ENCODE assay signal across 27 cellular contexts in genomic region chr1:36962991-36963390, GRCh38.
DNase-seq lines count a peak whose midpoint lies in the region; ATAC-seq lines count a peak whose summit lies in the region.
"Had no signal": no experiment of that assay in that cellular context is flagged by ENCODE, and none has a peak within 500 bp of the region (broad histone marks: within the 10 kb centered on the region; RNA-seq: fewer than 3 reads in every experiment).

No MANE protein-coding gene starts in this region.

- peak overlapping the region; percentile 35 for H3K18ac ChIP-seq in neuronal stem cell (ENCODE audit: low read length)

- H3K4me3 ChIP-seq in neuronal stem cell (ENCODE audit: low read length in 2 of 2) (no peak overlapping the region), Karpas-422 (ENCODE audit: low read length) (no peak overlapping the region)
- H3K4me3 ChIP-seq: esophagus muscularis mucosa, GM12878, K562, suprapubic skin had no signal

- no peak overlapping the region for H3K23ac ChIP-seq in neuronal stem cell (ENCODE audit: low read depth, low read length, poor library complexity)

- H3K4me1 ChIP-seq in neuronal stem cell (ENCODE audit: control insufficient read depth in 2 of 2, insufficient read depth in 1 of 2, low read depth in 1 of 2, low read length in 2 of 2), result no peaks in the 10 kb centered on the region
- no peaks in the 10 kb centered on the region for H3K4me1 ChIP-seq in Karpas-422 (ENCODE audit: low read length)
- H3K4me1 ChIP-seq: esophagus muscularis mucosa, foreskin keratinocyte, suprapubic skin had no signal

- no peaks in the 10 kb centered on the region for H3K36me3 ChIP-seq in neuronal stem cell (replicated peaks in 1 of 2; ENCODE audit: control insufficient read depth in 2 of 2, insufficient read depth in 2 of 2, low read length in 2 of 2)
- no peaks in the 10 kb centered on the region for H3K36me3 ChIP-seq in Karpas-422 (ENCODE audit: insufficient read depth, low read length)
- H3K36me3 ChIP-seq: esophagus muscularis mucosa, suprapubic skin had no signal

- H3K9me3 ChIP-seq in neuronal stem cell (replicated peaks in 1 of 2; ENCODE audit: control insufficient read depth in 2 of 2, insufficient read depth in 1 of 2, low read depth in 1 of 2, low read length in 2 of 2) (no peaks in the 10 kb centered on the region), Karpas-422 (ENCODE audit: low read length) (no peaks in the 10 kb centered on the region)
- H3K9me3 ChIP-seq: esophagus muscularis mucosa, SK-N-SH, suprapubic skin had no signal

- 0 out of 2 replicates have a peak, but pooled peaks cover 5% of the 10 kb centered on the region for H4K20me1 ChIP-seq in Karpas-422 (ENCODE audit: insufficient read depth, low read depth, low read length)

- H3K27me3 ChIP-seq in neuronal stem cell (ENCODE audit: control insufficient read depth in 3 of 3, insufficient read depth in 3 of 3, low read depth in 1 of 3, low read length in 3 of 3) (peaks cover 0 to 3% (median 0%) of the 10 kb centered on the region in 3 experiments), Karpas-422 (ENCODE audit: low read length) (no peaks in the 10 kb centered on the region)
- H3K27me3 ChIP-seq: foreskin keratinocyte had no signal

- no peak overlapping the region for H3K14ac ChIP-seq in neuronal stem cell (ENCODE audit: low read length)

- no CpG with 5 or more reads among the region's 11 CpGs for WGBS in neuronal stem cell (ENCODE audit: extremely low coverage in 2 of 2, insufficient read length in 2 of 2, insufficient replicate concordance in 1 of 2), 2 donors

- no peak overlapping the region for H2BK120ac ChIP-seq in neuronal stem cell (ENCODE audit: low read depth, low read length)

- peak overlapping the region; percentile 18 for H2AK5ac ChIP-seq in neuronal stem cell (ENCODE audit: low read depth, low read length)

- H3K4me2 ChIP-seq in neuronal stem cell (ENCODE audit: insufficient read depth, low read length, poor library complexity, severe bottlenecking) (no peak overlapping the region), Karpas-422 (ENCODE audit: low read depth, low read length, poor library complexity, severe bottlenecking) (no peak overlapping the region)
- H3K4me2 ChIP-seq: SK-N-SH had no signal

- DNase-seq in NCI-H1417 (lab: John Stamatoyannopoulos, UW) (peak; percentile 43 to 79 (median 75)), NCI-H1417 treated with DMSO at 0.1 percent for 48 hours (lab: John Stamatoyannopoulos, UW) (no peak), NCI-H2029 (lab: John Stamatoyannopoulos, UW) (peak; percentile 92), NCI-H524 treated with DMSO at 0.1 percent for 48 hours (lab: John Stamatoyannopoulos, UW) (peak; percentile 88), neuronal stem cell (ENCODE audit: low spot score) (no peak), Karpas-422 (no peak)
- DNase-seq: activated CD4-positive, alpha-beta memory T cell treated with anti-CD3 and anti-CD28 coated beads, Interleukin-2, amount 10 ng/mL, durations not matched to agents 7 days and 5 days; activated CD4-positive, CD25-positive, alpha-beta regulatory T cell treated with anti-CD3 and anti-CD28 coated beads, Interleukin-2, amount 50 U/mL, for 72 hours; activated effector memory CD4-positive, alpha-beta T cell treated with Interleukin-2 at 50 U/mL for 16 hours; Calu3; cortex of kidney; foreskin keratinocyte; left cardiac atrium; NCI-H1436 treated with DMSO at 0.1 percent for 48 hours; NCI-H526; RPMI8226; SK-N-SH; stimulated activated CD4-positive, alpha-beta T cell treated with anti-CD3 and anti-CD28 coated beads, Interleukin-4, amount 100 ng/mL, for 24 hours had no signal

- H4K8ac ChIP-seq in neuronal stem cell (ENCODE audit: low read depth, low read length), result no peak overlapping the region

- H2AFZ ChIP-seq in neuronal stem cell (ENCODE audit: low read length) (no peak overlapping the region), Karpas-422 (ENCODE audit: low read length) (no peak overlapping the region)

- no peak overlapping the region for H3K27ac ChIP-seq in neuronal stem cell (replicated peaks; ENCODE audit: low read length)
- H3K27ac ChIP-seq in Karpas-422 (ENCODE audit: low read length), result no peak overlapping the region
- H3K27ac ChIP-seq: 22Rv1, esophagus muscularis mucosa, foreskin keratinocyte, suprapubic skin had no signal

- ATAC-seq in GM18498 (IDR thresholded peaks at IDR 0.05; ENCODE audit: unreplicated experiment), result no peak
- no peak for ATAC-seq in GM19035 (IDR thresholded peaks at IDR 0.05; ENCODE audit: unreplicated experiment)
- ATAC-seq: foreskin keratinocyte; GM12878; K562; left cardiac atrium; sciatic nerve; stimulated activated memory B cell treated with anti-CD40 and anti-IgM and Interleukin-4, amounts not matched to agents 10 μg/mL and 1 μg/mL and 100 μg/mL, for 72 hours had no signal

- H2BK12ac ChIP-seq in neuronal stem cell (ENCODE audit: low read length), result no peak overlapping the region

- peaks cover 2% of the 10 kb centered on the region for H3K79me1 ChIP-seq in neuronal stem cell (ENCODE audit: low read depth, low read length)

- no peak overlapping the region for H2BK15ac ChIP-seq in neuronal stem cell (ENCODE audit: low read length)

- H2BK5ac ChIP-seq in neuronal stem cell (ENCODE audit: low read length), result no peak overlapping the region

- no peak overlapping the region for H3K4ac ChIP-seq in neuronal stem cell (ENCODE audit: low read length)

- H3K79me2 ChIP-seq in Karpas-422 (ENCODE audit: low read length), result no peaks in the 10 kb centered on the region

- no peaks in the 10 kb centered on the region for H3K9me2 ChIP-seq in Karpas-422 (replicated peaks; ENCODE audit: insufficient read depth, low read length)
- H3K9me2 ChIP-seq: SK-N-SH had no signal

- H3K9ac ChIP-seq in neuronal stem cell (ENCODE audit: low read depth, low read length, poor library complexity) (no peak overlapping the region), Karpas-422 (ENCODE audit: low read length) (no peak overlapping the region)
- H3K9ac ChIP-seq: SK-N-SH had no signal

- no peak overlapping the region for H4K91ac ChIP-seq in neuronal stem cell (ENCODE audit: low read depth, low read length, poor library complexity)

Comparison
In these comparisons a context has a peak if more than half of its experiments do, and no peak if none do; other contexts are left out.
1. DNase-seq: peak in NCI-H1417 (3 of 3), NCI-H2029 (single experiment) and NCI-H524 treated with DMSO at 0.1 percent for 48 hours (single experiment); none in NCI-H1417 treated with DMSO at 0.1 percent for 48 hours (single experiment), neuronal stem cell (single experiment) and Karpas-422 (single experiment).